27 cellular contexts compared by ENCODE assay signal in genomic region chr3:17352620-17353019, GRCh38.
"Had no signal": no experiment of that assay in that cellular context is flagged by ENCODE, and none has a peak within 500 bp of the region (broad histone marks: within the 10 kb centered on the region; RNA-seq: fewer than 3 reads in every experiment).

No MANE protein-coding gene starts in this region.

- H3K27ac ChIP-seq: SK-N-MC, VCaP had no signal

- H3K4me3 ChIP-seq: SK-N-MC had no signal

- FAIRE-seq: astrocyte had no signal

- H3K27ac Mint-ChIP-seq: activated CD4-positive, alpha-beta memory T cell treated with anti-CD3 and anti-CD28 coated beads for 36 hours; activated CD4-positive, alpha-beta T cell treated with anti-CD3 and anti-CD28 coated beads, Interleukin-2, amount 10 ng/mL, durations not matched to agents 7 days and 5 days; activated naive CD4-positive, alpha-beta T cell treated with anti-CD3 and anti-CD28 coated beads for 36 hours; activated naive CD8-positive, alpha-beta T cell; activated T-helper 17 cell treated with anti-CD3 and anti-CD28 coated beads, Interleukin-2, amount 50 U/mL, for 72 hours; brain; T-cell had no signal

- H3K27me3 Mint-ChIP-seq: activated CD4-positive, alpha-beta memory T cell treated with anti-CD3 and anti-CD28 coated beads for 36 hours; activated CD4-positive, alpha-beta T cell treated with anti-CD3 and anti-CD28 coated beads, Interleukin-2, amount 10 ng/mL, durations not matched to agents 7 days and 5 days; activated naive CD8-positive, alpha-beta T cell; activated T-helper 17 cell treated with anti-CD3 and anti-CD28 coated beads, Interleukin-2, amount 50 U/mL, for 72 hours; brain; central memory CD8-positive, alpha-beta T cell; T-cell had no signal

- DNase-seq: activated CD4-positive, alpha-beta memory T cell treated with anti-CD3 and anti-CD28 coated beads for 36 hours; activated CD4-positive, alpha-beta T cell treated with anti-CD3 and anti-CD28 coated beads, Interleukin-2, amount 10 ng/mL, durations not matched to agents 7 days and 5 days; activated CD4-positive, CD25-positive, alpha-beta regulatory T cell; activated CD8-positive, alpha-beta memory T cell treated with anti-CD3 and anti-CD28 coated beads for 24 hours; activated gamma-delta T cell; activated naive CD4-positive, alpha-beta T cell treated with anti-CD3 and anti-CD28 coated beads for 36 hours; activated T-cell treated with anti-CD3 and anti-CD28 coated beads, Interleukin-2, amount 50 U/mL, for 4 hours; amygdala; cortex of kidney; NCI-H1092; NCI-H1694; NCI-H2029; NCI-H2171; NCI-H524; NK-92 treated with Interleukin-12 subunit alpha and Interleukin-12 subunit beta, amount 100 ng/mL, for 24 hours; OCI-M1; RPMI8226; T-cell had no signal

- H3K9me3 Mint-ChIP-seq: activated T-cell treated with anti-CD3 and anti-CD28 coated beads, Interleukin-2, amount 50 U/mL, for 4 hours; activated T-helper 17 cell treated with anti-CD3 and anti-CD28 coated beads, Interleukin-2, amount 50 U/mL, for 72 hours; brain; central memory CD8-positive, alpha-beta T cell had no signal

- H3K4me1 Mint-ChIP-seq: activated T-helper 17 cell treated with anti-CD3 and anti-CD28 coated beads, Interleukin-2, amount 50 U/mL, for 72 hours had no signal

- H3K4me3 Mint-ChIP-seq: activated CD4-positive, alpha-beta memory T cell treated with anti-CD3 and anti-CD28 coated beads for 36 hours; activated CD4-positive, alpha-beta T cell treated with anti-CD3 and anti-CD28 coated beads, Interleukin-2, amount 10 ng/mL, durations not matched to agents 7 days and 5 days; activated naive CD4-positive, alpha-beta T cell treated with anti-CD3 and anti-CD28 coated beads for 36 hours; activated naive CD8-positive, alpha-beta T cell; activated T-cell treated with anti-CD3 and anti-CD28 coated beads, Interleukin-2, amount 50 U/mL, for 4 hours; activated T-helper 17 cell treated with anti-CD3 and anti-CD28 coated beads, Interleukin-2, amount 50 U/mL, for 72 hours; brain; central memory CD8-positive, alpha-beta T cell; T-cell had no signal

- ATAC-seq: activated T-cell treated with anti-CD3 and anti-CD28 coated beads, Interleukin-2, amount 50 U/mL, for 4 hours; activated T-helper 17 cell treated with anti-CD3 and anti-CD28 coated beads, Interleukin-2, amount 50 U/mL, for 72 hours; Panc1; Right ventricle myocardium inferior; T-cell had no signal
